1 cellular context compared by ENCODE assay signal in genomic region chr6:43769526-43770416, GRCh38.
TF ChIP-seq lines count a peak whose summit lies in the region.

VEGFA (plus strand) TSS chr6:43770211.

TF ChIP-seq in HepG2, 621 proteins besides CTCF, POLR2A, EP300 and RAD21 (continued from another document):
- TF ChIP-seq ZSCAN5A (CRISPR knock-in tag; IDR thresholded peaks at IDR 0.05; ENCODE audit: borderline replicate concordance) (no peak), ZNF777 (CRISPR knock-in tag; IDR thresholded peaks at IDR 0.05) (peak; percentile 33; the same call in 1 of the 2 replicates), CREM (IDR thresholded peaks at IDR 0.05) (peak; percentile 42; the same call in 1 of the 2 replicates), CREM (CRISPR knock-in tag; IDR thresholded peaks at IDR 0.05) (no peak), KLF9 (CRISPR knock-in tag; IDR thresholded peaks at IDR 0.05; ENCODE audit: low read depth) (no peak), FOXK1 (CRISPR knock-in tag; IDR thresholded peaks at IDR 0.05; ENCODE audit: borderline replicate concordance, low read depth) (0 out of 2 replicates have a peak, but pooled peaks have one; percentile 16), AGO1 (IDR thresholded peaks at IDR 0.05; ENCODE audit: low read depth, low read length, poor library complexity, severe bottlenecking) (peak; percentile 82), SMARCC2 (IDR thresholded peaks at IDR 0.05) (no peak), ZKSCAN8 (CRISPR knock-in tag; IDR thresholded peaks at IDR 0.05; ENCODE audit: borderline replicate concordance) (no peak; the same call in 1 of the 2 replicates), ZKSCAN1 (IDR thresholded peaks at IDR 0.05; ENCODE audit: low read length) (no peak), ZNF7 (CRISPR knock-in tag; IDR thresholded peaks at IDR 0.05) (no peak), TGIF2 (CRISPR knock-in tag; IDR thresholded peaks at IDR 0.05) (peak; percentile 49; the same call in 1 of the 2 replicates), HMGXB4 (CRISPR knock-in tag; IDR thresholded peaks at IDR 0.05; ENCODE audit: borderline replicate concordance in 1 of 2, low read depth in 1 of 2) (peak; percentile 95 to 98), IRF9 (CRISPR knock-in tag; IDR thresholded peaks at IDR 0.05; ENCODE audit: borderline replicate concordance) (no peak), JARID2 (CRISPR knock-in tag; IDR thresholded peaks at IDR 0.05; ENCODE audit: insufficient replicate concordance) (no peak), ZNF768 (CRISPR knock-in tag; IDR thresholded peaks at IDR 0.05) (peak; percentile 59; the same call in 1 of the 2 replicates), CCAR2 (optimal IDR thresholded peaks at IDR 0.05; ENCODE audit: low read depth, low read length) (peak; percentile 77), NFKBIZ (CRISPR knock-in tag; IDR thresholded peaks at IDR 0.05) (no peak), MAFK (conservative IDR thresholded peaks at IDR 0.05 in 1 of 2, IDR thresholded peaks at IDR 0.05 in 1 of 2; ENCODE audit: low read length in 2 of 2) (no peak), ZNF761 (CRISPR knock-in tag; conservative IDR thresholded peaks at IDR 0.05) (peak; percentile 95), MTA3 (CRISPR knock-in tag; IDR thresholded peaks at IDR 0.05) (no peak), HOXA9 (CRISPR knock-in tag; IDR thresholded peaks at IDR 0.05; ENCODE audit: borderline replicate concordance) (no peak), REPIN1 (CRISPR knock-in tag; IDR thresholded peaks at IDR 0.05; ENCODE audit: borderline replicate concordance, low read depth) (peak; percentile 51), GATAD1 (CRISPR knock-in tag; IDR thresholded peaks at IDR 0.05) (peak; percentile 60), NFAT5 (CRISPR knock-in tag; IDR thresholded peaks at IDR 0.05) (peak; percentile 20; the same call in 1 of the 2 replicates), ZSCAN9 (CRISPR knock-in tag; IDR thresholded peaks at IDR 0.05; ENCODE audit: borderline replicate concordance) (peak; percentile 70; the same call in 1 of the 2 replicates), HMGXB3 (CRISPR knock-in tag; IDR thresholded peaks at IDR 0.05; ENCODE audit: borderline replicate concordance) (no peak), ZNF792 (CRISPR knock-in tag; IDR thresholded peaks at IDR 0.05) (peak; percentile 70), NAIF1 (CRISPR knock-in tag; IDR thresholded peaks at IDR 0.05; ENCODE audit: borderline replicate concordance) (0 out of 2 replicates have a peak, but pooled peaks have one; percentile 51), ZC3H4 (CRISPR knock-in tag; IDR thresholded peaks at IDR 0.05; ENCODE audit: borderline replicate concordance) (peak; percentile 87; the same call in 1 of the 2 replicates), MEIS2 (CRISPR knock-in tag; IDR thresholded peaks at IDR 0.05) (peak; percentile 74), HNF4A (CRISPR knock-in tag; IDR thresholded peaks at IDR 0.05) (no peak), RBFOX2 (IDR thresholded peaks at IDR 0.05; ENCODE audit: low read depth, low read length) (peak; percentile 91), ZNF543 (CRISPR knock-in tag; IDR thresholded peaks at IDR 0.05) (peak; percentile 93; the same call in 1 of the 2 replicates), ZFYVE20 (CRISPR knock-in tag; IDR thresholded peaks at IDR 0.05; ENCODE audit: borderline replicate concordance, low read depth) (no peak), MAX (IDR thresholded peaks at IDR 0.05) (no peak), SETDB1 (CRISPR knock-in tag; IDR thresholded peaks at IDR 0.05; ENCODE audit: borderline replicate concordance) (no peak), GFI1 (CRISPR knock-in tag; IDR thresholded peaks at IDR 0.05; ENCODE audit: borderline replicate concordance) (peak; percentile 48), ZNF616 (CRISPR knock-in tag; IDR thresholded peaks at IDR 0.05; ENCODE audit: low read depth) (0 out of 2 replicates have a peak, but pooled peaks have one; percentile 33), SRSF4 (IDR thresholded peaks at IDR 0.05; ENCODE audit: low read depth, low read length, poor library complexity, severe bottlenecking) (peak; percentile 41)
